In genomic region chr11:10303558-10304363, GRCh38 we compare ENCODE assay signal across 8 cellular contexts. TPM values are rescaled to one million over a fixed set of nuclear protein-coding genes. Genes with fewer than 3 reads are reported as not detected.
DNase-seq lines count a peak whose midpoint lies in the region; ATAC-seq, FAIRE-seq and TF ChIP-seq lines count a peak whose summit lies in the region.

No MANE protein-coding gene starts in this region.

- H3K27ac ChIP-seq in CD8-positive, alpha-beta T cell (ENCODE audit: low read depth, low read length): no peak overlapping the region

- peaks cover 20% of the 10 kb centered on the region for H3K27me3 Mint-ChIP-seq in CD8-positive, alpha-beta T cell (ENCODE audit: low read depth)
- peaks cover 67% of the 10 kb centered on the region for H3K27me3 Mint-ChIP-seq in stimulated activated naive CD8-positive, alpha-beta T cell treated with anti-CD3 and anti-CD28 coated beads, Interleukin-15, amount 100 ng/mL, for 72 hours

- in situ Hi-C loops in SK-MEL-5 (cut with HindIII; ENCODE audit: low pct_unique_long_range_greater_than_20kb, low sequenced_read_pairs): no loop called here

- peak overlapping the region; percentile 95 for H3K4me3 Mint-ChIP-seq in CD8-positive, alpha-beta T cell
- H3K4me3 Mint-ChIP-seq in stimulated activated naive CD8-positive, alpha-beta T cell treated with anti-CD3 and anti-CD28 coated beads, Interleukin-15, amount 100 ng/mL, for 72 hours: peak overlapping the region; percentile 88

- H3K4me3 ChIP-seq in CD8-positive, alpha-beta T cell (ENCODE audit: low read depth, low read length): peak overlapping the region; percentile 91

- H3K9me3 Mint-ChIP-seq in CD8-positive, alpha-beta T cell: no peaks in the 10 kb centered on the region
- H3K9me3 Mint-ChIP-seq in stimulated activated naive CD8-positive, alpha-beta T cell treated with anti-CD3 and anti-CD28 coated beads, Interleukin-15, amount 100 ng/mL, for 72 hours: no peaks in the 10 kb centered on the region

- FAIRE-seq in HTR-8/SVneo (lab: Jason Lieb, UNC): peak; percentile 63

- H3K27me3 ChIP-seq in CD8-positive, alpha-beta T cell (ENCODE audit: insufficient read depth, low read length): peaks cover 16% of the 10 kb centered on the region

- H3K27ac Mint-ChIP-seq in CD8-positive, alpha-beta T cell: peak overlapping the region; percentile 82
- peak overlapping the region in 1 of 2 donors; percentile 90 for H3K27ac Mint-ChIP-seq in stimulated activated naive CD8-positive, alpha-beta T cell treated with anti-CD3 and anti-CD28 coated beads, Interleukin-15, amount 100 ng/mL, for 72 hours

- H3K9me3 ChIP-seq in CD8-positive, alpha-beta T cell (ENCODE audit: low read length): no peaks in the 10 kb centered on the region

- CTCF ChIA-PET in CD8-positive, alpha-beta T cell (lab: Charles Lee): interaction anchor here (0.6 to 9.9 kb wide), 11 partner anchors 8 to 545 kb away, joined by 3 to 253 read pairs (median 4); no protein-coding TSS in a partner anchor

- peaks cover 43% of the 10 kb centered on the region for H3K4me1 Mint-ChIP-seq in CD8-positive, alpha-beta T cell (ENCODE audit: low read depth)
- H3K4me1 Mint-ChIP-seq in stimulated activated naive CD8-positive, alpha-beta T cell treated with anti-CD3 and anti-CD28 coated beads, Interleukin-15, amount 100 ng/mL, for 72 hours: peaks cover 78% of the 10 kb centered on the region

- intact Hi-C loops in CD8-positive, alpha-beta T cell (cut with DNase I, micrococcal nuclease): loop anchor here (2.0 to 10.0 kb wide), 7 partner anchors 154 to 1619 kb away; partner anchors contain the start of genes RPL27A (in 2 of the 2), TRIM66 (in 2 of the 2), AMPD3 (in 1 of the 2) and NRIP3 (in 1 of the 2)

- peaks cover 43% of the 10 kb centered on the region for H3K4me1 ChIP-seq in CD8-positive, alpha-beta T cell (ENCODE audit: insufficient read depth, low read length)

- no peak for TF ChIP-seq CTCF in CD8-positive, alpha-beta T cell (IDR thresholded peaks at IDR 0.05)

- H3K36me3 ChIP-seq in CD8-positive, alpha-beta T cell (ENCODE audit: insufficient read depth, low read length): no peaks in the 10 kb centered on the region

- DNase-seq in CD8-positive, alpha-beta T cell: peak in 3 of 7 experiments; percentile 23 to 66 (median 39)
- DNase-seq in HTR-8/SVneo (ENCODE audit: insufficient read length, low spot score): peak; percentile 27
- peak; percentile 22 for DNase-seq in SK-MEL-5 (ENCODE audit: low read depth, low spot score)
- DNase-seq in cerebellar cortex (ENCODE audit: low spot score): peak; percentile 83
- DNase-seq in left lobe of liver (ENCODE audit: low spot score): peak; percentile 64
- DNase-seq in stimulated activated naive CD8-positive, alpha-beta T cell treated with anti-CD3 and anti-CD28 coated beads, Interleukin-15, amount 100 ng/mL, for 72 hours: no peak
- DNase-seq in GM19240 (ENCODE audit: insufficient read length, low spot score): no peak

- H3K36me3 Mint-ChIP-seq in CD8-positive, alpha-beta T cell: peaks cover 8% of the 10 kb centered on the region

- POLR2A ChIA-PET in CD8-positive, alpha-beta T cell (lab: Charles Lee): interaction anchor here (1.3 to 1.5 kb wide), 3 partner anchors 11 to 505 kb away, joined by 3 to 4 read pairs (median 4); partner anchors contain the start of gene EIF4G2

- no peak for ATAC-seq in CD8-positive, alpha-beta T cell
- no peak for ATAC-seq in left lobe of liver
- no peak for ATAC-seq in stimulated activated naive CD8-positive, alpha-beta T cell treated with anti-CD3 and anti-CD28 coated beads, Interleukin-15, amount 100 ng/mL, for 72 hours
- ATAC-seq in HG03097 (IDR thresholded peaks at IDR 0.05; ENCODE audit: low FRiP score, unreplicated experiment): no peak

RNA-seq across cellular contexts. Expression of gene ADM, which starts 1.1 kb away (rescaled TPM):
- under 1 TPM; 0.79 to 0.81 TPM for total RNA-seq in CD8-positive, alpha-beta T cell
- 113 and 114 TPM in 2 replicates for total RNA-seq in SK-MEL-5 (2014; rRNA removed; shearing (Covaris generic))
- 67.9 and 68.5 TPM in 2 replicates for polyA plus RNA-seq in SK-MEL-5 (2015; cell fraction: cytosol; rRNA removed)
- 255 and 256 TPM in 2 replicates for polyA plus RNA-seq in SK-MEL-5 (2015; cell fraction: nucleus; rRNA removed)
- total RNA-seq in left lobe of liver: 9.6 TPM

RNA-seq across cellular contexts. Expression of gene SBF2, which starts 9.7 kb away (rescaled TPM):
- total RNA-seq in CD8-positive, alpha-beta T cell: 10 to 100 TPM; 12.6 to 14.3 TPM
- 27.8 and 29.6 TPM in 2 replicates for total RNA-seq in SK-MEL-5 (2014; rRNA removed; shearing (Covaris generic))
- 21.4 and 28.7 TPM in 2 replicates for polyA plus RNA-seq in SK-MEL-5 (2015; cell fraction: cytosol; rRNA removed)
- polyA plus RNA-seq in SK-MEL-5 (2015; cell fraction: nucleus; rRNA removed): 15.3 and 26.7 TPM in 2 replicates
- 16.7 TPM for total RNA-seq in left lobe of liver

Comparison
In these comparisons a context has a peak if more than half of its experiments do, and no peak if none do; other contexts are left out.
1. DNase-seq: peak in HTR-8/SVneo (single experiment), SK-MEL-5 (single experiment), cerebellar cortex (single experiment) and left lobe of liver (single experiment); none in stimulated activated naive CD8-positive, alpha-beta T cell treated with anti-CD3 and anti-CD28 coated beads, Interleukin-15, amount 100 ng/mL, for 72 hours (0 of 2) and GM19240 (single experiment).
2. RNA of gene ADM, which starts 1.1 kb away (total RNA-seq): 113 to 114 TPM in SK-MEL-5; 9.6 TPM in left lobe of liver (single experiment) and 0.79 to 0.81 TPM in CD8-positive, alpha-beta T cell; every median in the first group is over 10 times any median in the second.